Comparison of ENCODE assay signal across 1 cellular context in genomic region chr7:3149961-3150516, GRCh38.
TF ChIP-seq lines count a peak whose summit lies in the region.

No MANE protein-coding gene starts in this region.

TF ChIP-seq in H1, 55 proteins besides CTCF, POLR2A, EP300 and RAD21:
- no peak for TF ChIP-seq SP2 (IDR thresholded peaks at IDR 0.05; ENCODE audit: low read length)
- no peak for TF ChIP-seq HDAC6 (IDR thresholded peaks at IDR 0.05; ENCODE audit: low read depth, low read length)
- TF ChIP-seq FOSL1 (IDR thresholded peaks at IDR 0.05; ENCODE audit: insufficient read depth, low read depth, low read length), result no peak
- no peak for TF ChIP-seq SP4 (IDR thresholded peaks at IDR 0.05; ENCODE audit: low read length)
- no peak for TF ChIP-seq JUN (IDR thresholded peaks at IDR 0.05; ENCODE audit: low read depth, low read length)
- TF ChIP-seq KDM1A (IDR thresholded peaks at IDR 0.05; ENCODE audit: borderline replicate concordance, low read length), result no peak
- no peak for TF ChIP-seq CTBP2 (IDR thresholded peaks at IDR 0.05; ENCODE audit: borderline replicate concordance, insufficient read depth, insufficient read length, low read length)
- no peak for TF ChIP-seq SRF (IDR thresholded peaks at IDR 0.05; ENCODE audit: low read depth, low read length)
- TF ChIP-seq BACH1 (IDR thresholded peaks at IDR 0.05; ENCODE audit: low read length), result no peak
- TF ChIP-seq EZH2 (IDR thresholded peaks at IDR 0.05; ENCODE audit: low read depth, low read length, severe bottlenecking), result no peak
- no peak for TF ChIP-seq BCL11A (IDR thresholded peaks at IDR 0.05; ENCODE audit: low read depth in 2 of 2, low read length in 2 of 2)
- no peak for TF ChIP-seq CREB1 (IDR thresholded peaks at IDR 0.05)
- no peak for TF ChIP-seq SAP30 (IDR thresholded peaks at IDR 0.05; ENCODE audit: insufficient read depth, insufficient replicate concordance, low read length)
- TF ChIP-seq MAFK (IDR thresholded peaks at IDR 0.05; ENCODE audit: low read depth, low read length), result no peak
- TF ChIP-seq EGR1 (IDR thresholded peaks at IDR 0.05; ENCODE audit: borderline replicate concordance, low read depth, low read length), result no peak
- no peak for TF ChIP-seq RFX5 (IDR thresholded peaks at IDR 0.05; ENCODE audit: borderline replicate concordance, low read depth, low read length)
- TF ChIP-seq CHD7 (IDR thresholded peaks at IDR 0.05; ENCODE audit: insufficient replicate concordance, low read length), result no peak
